1 cellular context compared by ENCODE assay signal in the genomic region with DNA sequence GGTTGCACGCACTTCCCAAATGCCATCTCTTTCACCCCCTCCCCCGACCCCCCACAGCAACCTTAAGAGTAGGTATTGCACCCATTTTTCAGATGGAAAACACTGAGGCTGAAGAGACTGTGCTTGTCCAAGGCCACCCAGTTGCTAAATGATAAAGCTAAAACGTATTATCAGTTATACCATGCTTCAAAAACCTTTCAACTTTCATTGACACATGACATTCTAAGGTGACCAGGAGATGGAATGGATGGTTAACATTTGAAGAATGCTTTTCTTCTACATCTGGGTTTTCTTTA.
TF ChIP-seq lines count a peak whose summit lies in the region.

No MANE protein-coding gene starts in this region.

TF ChIP-seq in HepG2, 621 proteins besides CTCF, POLR2A, EP300 and RAD21:
- TF ChIP-seq ZNF850 (CRISPR knock-in tag; conservative IDR thresholded peaks at IDR 0.05) (no peak), ZNF629 (CRISPR knock-in tag; conservative IDR thresholded peaks at IDR 0.05) (peak; percentile 87), ZMYM3 (CRISPR knock-in tag; IDR thresholded peaks at IDR 0.05) (peak; percentile 75), CHD4 (IDR thresholded peaks at IDR 0.05; ENCODE audit: borderline replicate concordance, low read length) (peak; percentile 58; the same call in 1 of the 2 replicates)
